In the genomic region with DNA sequence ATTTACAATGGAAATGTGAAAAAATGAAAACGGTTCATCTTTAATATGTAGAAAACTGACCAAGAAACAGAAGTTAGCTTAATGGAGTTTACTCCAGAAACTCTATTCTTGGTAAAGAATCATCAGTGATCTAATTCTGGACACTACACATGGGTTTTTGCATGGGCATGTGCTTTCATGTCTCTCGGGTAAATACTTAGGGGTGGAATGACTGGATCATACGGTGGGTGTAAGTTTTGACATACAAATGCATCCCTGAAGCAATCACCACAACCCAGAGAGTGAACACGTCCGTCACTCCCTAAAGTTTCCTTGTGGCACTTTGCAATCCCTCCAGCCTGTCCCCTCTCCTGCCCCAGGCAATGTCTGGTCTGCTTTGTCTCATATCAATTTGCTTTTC, we compare ENCODE assay signal across 16 cellular contexts. TPM values are rescaled to one million over a fixed set of nuclear protein-coding genes. Genes with fewer than 3 reads are reported as not detected.
A peak's percentile ranks its signal among the peaks of the same experiment; 100 is the strongest.
DNase-seq lines count a peak whose midpoint lies in the region; ATAC-seq, FAIRE-seq and TF ChIP-seq lines count a peak whose summit lies in the region.
"Not testable (repeated sequence)": the region's sequence is repeated elsewhere in the genome, so short reads cannot be mapped to it uniquely, and the experiment has no call there.
"Had no signal": no experiment of that assay in that cellular context is flagged by ENCODE, and none has a peak within 500 bp of the region (broad histone marks: within the 10 kb centered on the region; RNA-seq: fewer than 3 reads in every experiment).

No MANE protein-coding gene starts in this region.

- H3K27ac ChIP-seq in Karpas-422 (ENCODE audit: low read length); mammary epithelial cell (ENCODE audit: insufficient read depth, low read depth, low read length); HepG2 (ENCODE audit: extremely low read length, insufficient read depth, low read length): not testable (repeated sequence)

- H3K9me3 ChIP-seq in Karpas-422 (ENCODE audit: low read length); mammary epithelial cell (replicated peaks; ENCODE audit: insufficient read depth, low read length); HepG2 (ENCODE audit: low read length): not testable (repeated sequence)

- peak; percentile 38 for ATAC-seq in esophagus mucosa
- not testable (repeated sequence) for ATAC-seq in HepG2

- not testable (repeated sequence) for H3K27me3 ChIP-seq in Karpas-422 (ENCODE audit: low read length); mammary epithelial cell (ENCODE audit: insufficient read depth, low read length); HepG2 (ENCODE audit: control insufficient read depth in 1 of 2, insufficient read depth in 2 of 2, low read length in 2 of 2)

- not testable (repeated sequence) for H4K20me1 ChIP-seq in Karpas-422 (ENCODE audit: insufficient read depth, low read depth, low read length); mammary epithelial cell (ENCODE audit: insufficient read depth, low read length); HepG2 (ENCODE audit: insufficient read depth, low read length)

- intact Hi-C loops in mammary epithelial cell (cut with micrococcal nuclease); HepG2 (cut with micrococcal nuclease; ENCODE audit: unreplicated experiment): not testable (repeated sequence)
- intact Hi-C loops in posterior vena cava (cut with DNase I): loop anchor here in 1 of 2 donors (2.0 kb wide), 1 partner anchor 41 kb away; no protein-coding TSS in a partner anchor

- dilution Hi-C loops in mammary epithelial cell (cut with HindIII; ENCODE audit: low sequenced_read_pairs): not testable (repeated sequence)

- H3K4me1 ChIP-seq in Karpas-422 (ENCODE audit: low read length): peaks cover 15% of the 10 kb centered on the region
- not testable (repeated sequence) for H3K4me1 ChIP-seq in mammary epithelial cell (ENCODE audit: insufficient read depth, low read length); HepG2 (ENCODE audit: insufficient read depth, low read length)

- H3K4me2 ChIP-seq in Karpas-422 (ENCODE audit: low read depth, low read length, poor library complexity, severe bottlenecking); HepG2 (ENCODE audit: low read depth, low read length): not testable (repeated sequence)
- peak overlapping the region; percentile 46 for H3K4me2 ChIP-seq in mammary epithelial cell (ENCODE audit: insufficient read depth, low read depth, low read length)

- TF ChIP-seq CTCF in mammary epithelial cell (conservative IDR thresholded peaks at IDR 0.05 in 1 of 2, IDR thresholded peaks at IDR 0.05 in 1 of 2; ENCODE audit: extremely low read depth in 1 of 2, insufficient read depth in 1 of 2, low read depth in 1 of 2, low read length in 2 of 2); epithelial cell of esophagus (IDR thresholded peaks at IDR 0.05; ENCODE audit: insufficient read depth, low read depth, low read length, missing control alignments); HepG2 (CRISPR knock-in tag; IDR thresholded peaks at IDR 0.05): not testable (repeated sequence)

- TF ChIP-seq RAD21 in HepG2 (CRISPR knock-in tag; IDR thresholded peaks at IDR 0.05): not testable (repeated sequence)

- H3K79me2 ChIP-seq in Karpas-422 (ENCODE audit: low read length); mammary epithelial cell (ENCODE audit: insufficient read depth, low read length); HepG2 (ENCODE audit: insufficient read depth, low read length): not testable (repeated sequence)

- POLR2A ChIA-PET in HepG2 (lab: Yijun Ruan, JAX): not testable (repeated sequence)

- not testable (repeated sequence) for H3K36me3 ChIP-seq in Karpas-422 (ENCODE audit: insufficient read depth, low read length); mammary epithelial cell (ENCODE audit: insufficient read depth, low read length); HepG2 (replicated peaks in 1 of 2; ENCODE audit: control insufficient read depth in 1 of 2, insufficient read depth in 2 of 2, low read length in 2 of 2)

- DNase-seq in Karpas-422: peak; percentile 41
- peak; percentile 78 for DNase-seq in mammary epithelial cell
- DNase-seq in epithelial cell of esophagus (ENCODE audit: low read depth): peak; percentile 86
- peak; percentile 14 for DNase-seq in islet precursor cell
- not testable (repeated sequence) for DNase-seq in HepG2 (ENCODE audit: low spot score)
- DNase-seq in posterior vena cava (ENCODE audit: low spot score): peak; percentile 4

- CTCF ChIA-PET in mammary epithelial cell (lab: Charles Lee; ENCODE audit: low non-redundant PET); HepG2 (lab: Yijun Ruan, JAX; ENCODE audit: low intra/inter-chr PET ratio, low total read pairs): not testable (repeated sequence)

- H3K9me2 ChIP-seq in Karpas-422 (replicated peaks; ENCODE audit: insufficient read depth, low read length): not testable (repeated sequence)

- not testable (repeated sequence) for H3K4me3 ChIP-seq in Karpas-422 (ENCODE audit: low read length); mammary epithelial cell (replicated peaks in 1 of 3; ENCODE audit: insufficient read depth in 1 of 3, low read depth in 2 of 3, low read length in 3 of 3); epithelial cell of esophagus (ENCODE audit: low read length); HepG2 (replicated peaks in 1 of 3; ENCODE audit: insufficient read depth in 1 of 3, low read depth in 2 of 3, low read length in 3 of 3)

- not testable (repeated sequence) for TF ChIP-seq EP300 in HepG2 (IDR thresholded peaks at IDR 0.05; ENCODE audit: low read depth in 2 of 2, low read length in 2 of 2); HepG2 (CRISPR knock-in tag; IDR thresholded peaks at IDR 0.05; ENCODE audit: borderline replicate concordance)

- not testable (repeated sequence) for H2AFZ ChIP-seq in Karpas-422 (ENCODE audit: low read length); HepG2 (ENCODE audit: low read length)
- peak overlapping the region; percentile 49 for H2AFZ ChIP-seq in mammary epithelial cell (ENCODE audit: low read depth, low read length)

- H3K9ac ChIP-seq in Karpas-422 (ENCODE audit: low read length); mammary epithelial cell (ENCODE audit: insufficient read depth, low read length); HepG2 (ENCODE audit: insufficient read depth, low read depth, low read length): not testable (repeated sequence)

- 24% methylated on average over 5 of the region's 5 CpGs for WGBS in mammary epithelial cell (ENCODE audit: low coverage, missing lambda C conversion rate)
- 9% methylated on average over 4 of the region's 5 CpGs for WGBS in HepG2 (ENCODE audit: low lambda C conversion rate)

- not testable (repeated sequence) for TF ChIP-seq POLR2A in HepG2 (IDR thresholded peaks at IDR 0.05; ENCODE audit: insufficient read depth in 1 of 2, low read depth in 2 of 2, low read length in 2 of 2)

- in situ Hi-C loops in mammary epithelial cell (cut with MboI; ENCODE audit: low sequenced_read_pairs in 2 of 2); HepG2 (cut with HindIII; ENCODE audit: extremely low pct_ligation_motif_present, low pct_unique_long_range_greater_than_20kb): not testable (repeated sequence)

- peak; percentile 60 for FAIRE-seq in HepG2 (lab: Jason Lieb, UNC)

- not testable (repeated sequence) for BruUV-seq in mammary epithelial cell (replicated peaks; lab: Mats Ljungman, UMichigan); HepG2 (replicated peaks; lab: Mats Ljungman, UMichigan)

RNA-seq across cellular contexts. Expression of a gene that starts 11.3 kb away (rescaled TPM):
- total RNA-seq in Karpas-422 (2014; rRNA removed; shearing (Covaris generic); ENCODE audit: low replicate concordance): not detected in 2 replicates
- total RNA-seq in mammary epithelial cell: not detected
- polyA plus RNA-seq in mammary epithelial cell: not detected
- not detected for polyA minus RNA-seq in mammary epithelial cell
- 0.40 TPM for total RNA-seq in esophagus mucosa
- not detected in 2 replicates for total RNA-seq in HepG2 (2016; rRNA removed; fragmentation: Illumina TruSeq; extraction: Trizol)
- total RNA-seq in HepG2 (2016; cell fraction: cytosol; rRNA removed; fragmentation: Illumina TruSeq; extraction: Trizol; ENCODE audit: low read depth): not detected in 2 replicates
- not detected in 2 replicates for total RNA-seq in HepG2 (2016; cell fraction: insoluble cytoplasmic fraction; rRNA removed; fragmentation: Illumina TruSeq; extraction: Trizol)
- not detected in 2 replicates for total RNA-seq in HepG2 (2016; cell fraction: membrane; rRNA removed; fragmentation: Illumina TruSeq; extraction: Trizol)
- not detected in 2 replicates for total RNA-seq in HepG2 (2016; cell fraction: nucleus; rRNA removed; fragmentation: Illumina TruSeq; extraction: Trizol)
- polyA plus RNA-seq in HepG2 (2011; rRNA removed): 0.15 and 0.29 TPM in 2 replicates
- 0.04 and 0.12 TPM in 2 replicates for polyA plus RNA-seq in HepG2 (2011; cell fraction: cytosol; rRNA removed)
- polyA plus RNA-seq in HepG2 (2011; cell fraction: nucleus; rRNA removed): 0.51 and 0.73 TPM in 2 replicates
- polyA plus RNA-seq in HepG2 (2012): 0.44 TPM in 1 of 2 replicates, not detected in the other
- not detected in 2 replicates for polyA plus RNA-seq in HepG2 (2016; cell fraction: cytosol; fragmentation: Illumina TruSeq; extraction: Trizol; ENCODE audit: low read depth)
- polyA plus RNA-seq in HepG2 (2016; cell fraction: insoluble cytoplasmic fraction; fragmentation: Illumina TruSeq; extraction: Trizol; ENCODE audit: low read depth): not detected in 2 replicates
- polyA plus RNA-seq in HepG2 (2016; cell fraction: membrane; fragmentation: Illumina TruSeq; extraction: Trizol; ENCODE audit: low read depth): not detected in 2 replicates
- not detected in 2 replicates for polyA plus RNA-seq in HepG2 (2016; cell fraction: nucleus; fragmentation: Illumina TruSeq; extraction: Trizol; ENCODE audit: insufficient read depth, low read depth)
- polyA minus RNA-seq in HepG2 (2011; rRNA and poly(A)+ RNA removed; ENCODE audit: low replicate concordance): not detected in 2 replicates
- not detected in 2 replicates for polyA minus RNA-seq in HepG2 (2011; cell fraction: cytosol; rRNA and poly(A)+ RNA removed)
- polyA minus RNA-seq in HepG2 (2011; cell fraction: nucleus; rRNA and poly(A)+ RNA removed): 0.62 and 0.77 TPM in 2 replicates
- 1 to 10 TPM in 1 of 2 donors, under 1 TPM in 1; 0.65 to 2.6 TPM for total RNA-seq in posterior vena cava
- total RNA-seq: A673; CD4-positive, alpha-beta memory T cell; CD4-positive, CD25-positive, alpha-beta regulatory T cell; CD8-positive, alpha-beta memory T cell; Daoy; G401; GM12878 had no signal
- polyA plus RNA-seq: AG04450; CD14-positive monocyte; CD4-positive, alpha-beta memory T cell; CD4-positive, CD25-positive, alpha-beta regulatory T cell; CD8-positive, alpha-beta memory T cell; GM12878 had no signal

RNA-seq across cellular contexts. Expression of a gene that starts 34.1 kb away (rescaled TPM):
- total RNA-seq in Karpas-422 (2014; rRNA removed; shearing (Covaris generic); ENCODE audit: low replicate concordance): 26.4 and 26.8 TPM in 2 replicates
- total RNA-seq in mammary epithelial cell: 10 to 100 TPM; 20.8 to 28.9 TPM
- 32.4 TPM for polyA plus RNA-seq in mammary epithelial cell
- 50.6 TPM for polyA minus RNA-seq in mammary epithelial cell
- 11.8 TPM for total RNA-seq in esophagus mucosa
- 4.9 and 8.0 TPM in 2 replicates for total RNA-seq in HepG2 (2016; rRNA removed; fragmentation: Illumina TruSeq; extraction: Trizol)
- total RNA-seq in HepG2 (2016; cell fraction: cytosol; rRNA removed; fragmentation: Illumina TruSeq; extraction: Trizol; ENCODE audit: low read depth): 9.0 and 9.7 TPM in 2 replicates
- total RNA-seq in HepG2 (2016; cell fraction: insoluble cytoplasmic fraction; rRNA removed; fragmentation: Illumina TruSeq; extraction: Trizol): 4.5 and 7.5 TPM in 2 replicates
- total RNA-seq in HepG2 (2016; cell fraction: membrane; rRNA removed; fragmentation: Illumina TruSeq; extraction: Trizol): 5.4 and 9.1 TPM in 2 replicates
- 12.7 and 14.3 TPM in 2 replicates for total RNA-seq in HepG2 (2016; cell fraction: nucleus; rRNA removed; fragmentation: Illumina TruSeq; extraction: Trizol)
- 27.9 and 28.3 TPM in 2 replicates for polyA plus RNA-seq in HepG2 (2011; rRNA removed)
- polyA plus RNA-seq in HepG2 (2011; cell fraction: cytosol; rRNA removed): 8.2 and 9.8 TPM in 2 replicates
- polyA plus RNA-seq in HepG2 (2011; cell fraction: nucleus; rRNA removed): 75.3 and 87.9 TPM in 2 replicates
- 9.5 and 9.6 TPM in 2 replicates for polyA plus RNA-seq in HepG2 (2012)
- polyA plus RNA-seq in HepG2 (2016; cell fraction: cytosol; fragmentation: Illumina TruSeq; extraction: Trizol; ENCODE audit: low read depth): 4.1 and 6.8 TPM in 2 replicates
- 11.8 and 12.5 TPM in 2 replicates for polyA plus RNA-seq in HepG2 (2016; cell fraction: insoluble cytoplasmic fraction; fragmentation: Illumina TruSeq; extraction: Trizol; ENCODE audit: low read depth)
- 8.9 and 10.0 TPM in 2 replicates for polyA plus RNA-seq in HepG2 (2016; cell fraction: membrane; fragmentation: Illumina TruSeq; extraction: Trizol; ENCODE audit: low read depth)
- polyA plus RNA-seq in HepG2 (2016; cell fraction: nucleus; fragmentation: Illumina TruSeq; extraction: Trizol; ENCODE audit: insufficient read depth, low read depth): 38.4 and 47.1 TPM in 2 replicates
- 16.1 and 22.0 TPM in 2 replicates for polyA minus RNA-seq in HepG2 (2011; rRNA and poly(A)+ RNA removed; ENCODE audit: low replicate concordance)
- 4.2 and 4.7 TPM in 2 replicates for polyA minus RNA-seq in HepG2 (2011; cell fraction: cytosol; rRNA and poly(A)+ RNA removed)
- 21.5 and 23.5 TPM in 2 replicates for polyA minus RNA-seq in HepG2 (2011; cell fraction: nucleus; rRNA and poly(A)+ RNA removed)
- total RNA-seq in posterior vena cava: 10 to 100 TPM; 15.9 to 19.2 TPM
